33 cellular contexts compared by ENCODE assay signal in the genomic region with DNA sequence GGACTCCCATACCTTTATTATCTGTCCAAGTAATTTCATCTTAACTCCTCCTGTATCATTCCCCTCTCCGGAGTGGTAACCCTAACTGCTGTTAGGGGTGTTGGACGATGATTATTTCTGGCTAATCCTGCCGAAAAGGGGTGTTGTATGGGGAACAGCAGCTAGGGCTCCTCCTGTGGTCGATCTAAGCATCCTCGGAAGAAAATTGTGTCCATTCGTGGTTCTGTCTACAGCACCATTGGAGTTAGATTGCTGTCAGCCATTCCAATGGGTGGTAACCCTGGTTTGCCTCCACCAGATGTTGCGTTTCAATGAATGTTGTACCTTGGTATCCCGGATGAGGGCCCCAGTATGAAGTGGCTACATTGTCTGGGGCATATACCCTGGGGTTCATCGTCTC.
"Had no signal": no experiment of that assay in that cellular context is flagged by ENCODE, and none has a peak within 500 bp of the region (broad histone marks: within the 10 kb centered on the region; RNA-seq: fewer than 3 reads in every experiment).

No MANE protein-coding gene starts in this region.

- H3K36me3 ChIP-seq: breast epithelium, pancreas, prostate gland, transverse colon had no signal

- H3K27me3 ChIP-seq: breast epithelium, pancreas, testis, transverse colon had no signal

- H3K27ac Mint-ChIP-seq: activated CD4-positive, alpha-beta memory T cell treated with anti-CD3 and anti-CD28 coated beads for 36 hours; activated CD4-positive, alpha-beta T cell treated with anti-CD3 and anti-CD28 coated beads, Interleukin-2, amount 10 ng/mL, durations not matched to agents 24 days and 14 days; activated T-helper 17 cell treated with anti-CD3 and anti-CD28 coated beads, Interleukin-2, amount 50 U/mL, for 72 hours; mesothelial cell of epicardium had no signal

- H3K4me3 ChIP-seq: breast epithelium, pancreas, prostate gland, skin epidermis, testis, transverse colon had no signal

- H3K9me3 ChIP-seq: breast epithelium, pancreas, prostate gland, testis, transverse colon had no signal

- H3K4me1 ChIP-seq: breast epithelium, pancreas, prostate gland, testis, transverse colon had no signal

- ATAC-seq: activated CD4-positive, CD25-positive, alpha-beta regulatory T cell treated with anti-CD3 and anti-CD28 coated beads, Interleukin-2, amount 50 U/mL, for 24 hours; activated T-cell treated with anti-CD3 and anti-CD28 coated beads, Interleukin-2, amount 50 U/mL, for 4 hours; activated T-helper 17 cell treated with anti-CD3 and anti-CD28 coated beads, Interleukin-2, amount 50 U/mL, for 72 hours; left ventricle myocardium superior; pancreas; sciatic nerve; stimulated activated naive CD8-positive, alpha-beta T cell treated with anti-CD3 and anti-CD28 coated beads, Interleukin-15, Interleukin-2, amounts not matched to agents 100 U/mL and 50 U/mL, for 24 hours had no signal

- H3K36me3 Mint-ChIP-seq: activated CD4-positive, alpha-beta memory T cell treated with anti-CD3 and anti-CD28 coated beads for 36 hours; mesothelial cell of epicardium; naive B cell had no signal

- FAIRE-seq: astrocyte, colon, endometrium, frontal cortex, pancreas, urothelium cell line had no signal

- H3K9me3 Mint-ChIP-seq: activated CD4-positive, alpha-beta memory T cell treated with anti-CD3 and anti-CD28 coated beads for 36 hours; activated CD4-positive, alpha-beta T cell treated with anti-CD3 and anti-CD28 coated beads, Interleukin-2, amount 10 ng/mL, durations not matched to agents 24 days and 14 days; activated T-cell treated with anti-CD3 and anti-CD28 coated beads, Interleukin-2, amount 50 U/mL, for 4 hours; activated T-helper 17 cell treated with anti-CD3 and anti-CD28 coated beads, Interleukin-2, amount 50 U/mL, for 72 hours; mesothelial cell of epicardium; naive B cell had no signal

- H3K27me3 Mint-ChIP-seq: naive B cell had no signal

- DNase-seq: activated CD4-positive, alpha-beta memory T cell treated with anti-CD3 and anti-CD28 coated beads for 36 hours; activated CD4-positive, alpha-beta T cell treated with anti-CD3 and anti-CD28 coated beads, Interleukin-2, amount 10 ng/mL, durations not matched to agents 24 days and 14 days; activated gamma-delta T cell treated with Interleukin-2 at 50 U/mL for 16 hours; activated naive CD4-positive, alpha-beta T cell treated with anti-CD3 and anti-CD28 coated beads, Interleukin-2, amount 50 U/mL, for 16 hours; activated T-cell treated with anti-CD3 and anti-CD28 coated beads, Interleukin-2, amount 50 U/mL, for 4 hours; amniotic stem cell; central memory CD4-positive, alpha-beta T cell; dermis blood vessel endothelial cell; effector CD4-positive, alpha-beta T cell; islet precursor cell; left ventricle myocardium superior; naive B cell; nucleus accumbens; pancreas; retina; stimulated activated CD4-positive, alpha-beta T cell treated with anti-CD3 and anti-CD28 coated beads, Interleukin-12 subunit alpha, Interleukin-12 subunit beta, amount 100 ng/mL, for 4 hours; stimulated activated CD4-positive, alpha-beta T cell treated with anti-CD3 and anti-CD28 coated beads, Interleukin-4, amount 100 ng/mL, for 1 hour; stimulated activated naive CD8-positive, alpha-beta T cell treated with anti-CD3 and anti-CD28 coated beads, Interleukin-15, Interleukin-2, amounts not matched to agents 100 U/mL and 50 U/mL, for 24 hours; testis; transverse colon had no signal

- H3K27ac ChIP-seq: breast epithelium, pancreas, prostate gland, skin epidermis, testis, transverse colon, VCaP had no signal

- H3K4me1 Mint-ChIP-seq: activated T-helper 17 cell treated with anti-CD3 and anti-CD28 coated beads, Interleukin-2, amount 50 U/mL, for 72 hours; naive B cell had no signal

- H3K4me3 Mint-ChIP-seq: activated CD4-positive, alpha-beta memory T cell treated with anti-CD3 and anti-CD28 coated beads for 36 hours; activated CD4-positive, alpha-beta T cell treated with anti-CD3 and anti-CD28 coated beads, Interleukin-2, amount 10 ng/mL, durations not matched to agents 24 days and 14 days; activated T-cell treated with anti-CD3 and anti-CD28 coated beads, Interleukin-2, amount 50 U/mL, for 4 hours; activated T-helper 17 cell treated with anti-CD3 and anti-CD28 coated beads, Interleukin-2, amount 50 U/mL, for 72 hours; mesothelial cell of epicardium; naive B cell had no signal
